In genomic region chr10:103174324-103174723, GRCh38 we compare ENCODE assay signal across 7 cellular contexts. TPM values are rescaled to one million over a fixed set of nuclear protein-coding genes. Genes with fewer than 3 reads are reported as not detected.
DNase-seq lines count a peak whose midpoint lies in the region; ATAC-seq, FAIRE-seq and TF ChIP-seq lines count a peak whose summit lies in the region.
"Not testable (repeated sequence)": the region's sequence is repeated elsewhere in the genome, so short reads cannot be mapped to it uniquely, and the experiment has no call there.

No MANE protein-coding gene starts in this region.

- SMC1A ChIA-PET in GM12878 (lab: Charles Lee; ENCODE audit: uncharacterized antibody, unreplicated experiment) = not testable (repeated sequence)

- not testable (repeated sequence) for TF ChIP-seq POLR2A in GM12878 (IDR thresholded peaks at IDR 0.05; ENCODE audit: low read depth, low read length); HepG2 (IDR thresholded peaks at IDR 0.05; ENCODE audit: insufficient read depth in 1 of 2, low read depth in 2 of 2, low read length in 2 of 2)

- H3K4me3 ChIP-seq in GM23338; OCI-LY7 (ENCODE audit: low read depth, low read length, poor library complexity, severe bottlenecking); GM12878; HepG2 (replicated peaks in 1 of 3; ENCODE audit: insufficient read depth in 1 of 3, low read depth in 2 of 3, low read length in 3 of 3); neutrophil (ENCODE audit: low read depth in 1 of 2, low read length in 1 of 2): not testable (repeated sequence)

- BruUV-seq in OCI-LY7 (replicated peaks; lab: Mats Ljungman, UMichigan) = TSS peak; percentile 5
- TSS peak; percentile 6 for BruUV-seq in GM12878 (replicated peaks; lab: Mats Ljungman, UMichigan)
- BruUV-seq in HepG2 (replicated peaks; lab: Mats Ljungman, UMichigan) = not testable (repeated sequence)

- not testable (repeated sequence) for H3K9me2 ChIP-seq in GM23338 (ENCODE audit: insufficient read depth); OCI-LY7 (ENCODE audit: insufficient read depth, low read length)

- not testable (repeated sequence) for H3K27me3 Mint-ChIP-seq in GM23338 (ENCODE audit: insufficient read depth, low read depth, poor library complexity); activated CD4-positive, alpha-beta T cell treated with anti-CD3 and anti-CD28 coated beads, Interleukin-2, amount 10 ng/mL, durations not matched to agents 24 days and 14 days

- CTCF ChIA-PET in OCI-LY7 (lab: Charles Lee; ENCODE audit: unreplicated experiment); GM12878 (lab: Yijun Ruan, JAX); HepG2 (lab: Yijun Ruan, JAX; ENCODE audit: low intra/inter-chr PET ratio, low total read pairs): not testable (repeated sequence)

- not testable (repeated sequence) for TF ChIP-seq EP300 in GM12878 (IDR thresholded peaks at IDR 0.05; ENCODE audit: borderline replicate concordance in 1 of 2, control insufficient read depth in 1 of 2, low read depth in 2 of 2, low read length in 2 of 2); HepG2 (IDR thresholded peaks at IDR 0.05; ENCODE audit: low read depth in 2 of 2, low read length in 2 of 2); HepG2 (CRISPR knock-in tag; IDR thresholded peaks at IDR 0.05; ENCODE audit: borderline replicate concordance)

- WGBS in GM12878 (ENCODE audit: insufficient coverage, insufficient replicate concordance, low lambda C conversion rate, missing lambda C conversion rate) = 100% methylated on average over 2 of the region's 2 CpGs
- WGBS in HepG2 (ENCODE audit: low lambda C conversion rate) = 99% methylated on average over 2 of the region's 2 CpGs

- H3K4me1 Mint-ChIP-seq in GM23338 = peaks cover 14% of the 10 kb centered on the region
- H3K4me1 Mint-ChIP-seq in activated CD4-positive, alpha-beta T cell treated with anti-CD3 and anti-CD28 coated beads, Interleukin-2, amount 10 ng/mL, durations not matched to agents 24 days and 14 days = not testable (repeated sequence)

- not testable (repeated sequence) for H3K9ac ChIP-seq in GM12878 (ENCODE audit: control insufficient read depth, insufficient read depth, low read length); HepG2 (ENCODE audit: insufficient read depth, low read depth, low read length)

- H3K9me3 ChIP-seq in OCI-LY7 (ENCODE audit: low read length); GM12878 (replicated peaks; ENCODE audit: control insufficient read depth, insufficient read depth, low read length); HepG2 (ENCODE audit: low read length); neutrophil: not testable (repeated sequence)

- not testable (repeated sequence) for TF ChIP-seq RAD21 in GM12878 (IDR thresholded peaks at IDR 0.05; ENCODE audit: insufficient read depth, low read depth, low read length); HepG2 (CRISPR knock-in tag; IDR thresholded peaks at IDR 0.05)

- H3K36me3 ChIP-seq in GM23338 (ENCODE audit: insufficient read depth) (peaks cover 15% of the 10 kb centered on the region), OCI-LY7 (ENCODE audit: insufficient read depth, low read length) (peaks cover 79% of the 10 kb centered on the region), HepG2 (replicated peaks in 1 of 2; ENCODE audit: control insufficient read depth in 1 of 2, insufficient read depth in 2 of 2, low read length in 2 of 2) (peaks cover 16 to 42% of the 10 kb centered on the region in 2 experiments), neutrophil (peaks cover 97% of the 10 kb centered on the region)
- H3K36me3 ChIP-seq in GM12878 (ENCODE audit: control insufficient read depth in 2 of 2, insufficient read depth in 2 of 2, low read length in 1 of 2) = not testable (repeated sequence)

- peaks cover 34% of the 10 kb centered on the region for H3K36me3 Mint-ChIP-seq in GM23338 (ENCODE audit: low read depth)
- H3K36me3 Mint-ChIP-seq in activated CD4-positive, alpha-beta T cell treated with anti-CD3 and anti-CD28 coated beads, Interleukin-2, amount 10 ng/mL, durations not matched to agents 24 days and 14 days (ENCODE audit: low read depth) = peaks cover 47% of the 10 kb centered on the region

- not testable (repeated sequence) for H3K27me3 ChIP-seq in GM23338 (ENCODE audit: insufficient read depth); GM12878 (replicated peaks in 1 of 2; ENCODE audit: control insufficient read depth in 2 of 2, insufficient read depth in 2 of 2, low read length in 1 of 2); HepG2 (ENCODE audit: control insufficient read depth in 1 of 2, insufficient read depth in 2 of 2, low read length in 2 of 2); neutrophil

- H3K27ac Mint-ChIP-seq in GM23338; activated CD4-positive, alpha-beta T cell treated with anti-CD3 and anti-CD28 coated beads, Interleukin-2, amount 10 ng/mL, durations not matched to agents 24 days and 14 days: not testable (repeated sequence)

- not testable (repeated sequence) for TF ChIP-seq CTCF in GM23338 (conservative IDR thresholded peaks at IDR 0.05; ENCODE audit: low read depth in 2 of 2); OCI-LY7 (conservative IDR thresholded peaks at IDR 0.05; ENCODE audit: low read length); GM12878 (IDR thresholded peaks at IDR 0.05 in 2 of 3, conservative IDR thresholded peaks at IDR 0.05 in 1 of 3; ENCODE audit: control insufficient read depth in 2 of 3, extremely low read depth in 1 of 3, insufficient read depth in 1 of 3, low read depth in 3 of 3, low read length in 3 of 3); HepG2 (CRISPR knock-in tag; IDR thresholded peaks at IDR 0.05); neutrophil (IDR thresholded peaks at IDR 0.05)

- H3K27ac ChIP-seq in GM23338 (ENCODE audit: low read depth) (peak overlapping the region; percentile 66; the same call in 1 of the 2 replicates), epithelial cell of prostate (peak overlapping the region; percentile 91), neutrophil (peak overlapping the region; percentile 64)
- not testable (repeated sequence) for H3K27ac ChIP-seq in OCI-LY7 (ENCODE audit: low read depth, low read length, poor library complexity, severe bottlenecking); GM12878 (ENCODE audit: control insufficient read depth, insufficient read depth); HepG2 (ENCODE audit: extremely low read length, insufficient read depth, low read length)

- peaks cover 16% of the 10 kb centered on the region for H4K20me1 ChIP-seq in GM23338 (replicated peaks; ENCODE audit: insufficient read depth)
- not testable (repeated sequence) for H4K20me1 ChIP-seq in OCI-LY7 (ENCODE audit: insufficient read depth, low read length); GM12878 (ENCODE audit: control insufficient read depth, insufficient read depth); HepG2 (ENCODE audit: insufficient read depth, low read length)

- in situ Hi-C loops in GM12878 (cut with MboI); HepG2 (cut with HindIII; ENCODE audit: extremely low pct_ligation_motif_present, low pct_unique_long_range_greater_than_20kb): not testable (repeated sequence)

- not testable (repeated sequence) for DNase-seq in GM23338 (ENCODE audit: low spot score); OCI-LY7 (ENCODE audit: low spot score); GM12878 (ENCODE audit: low read depth, low spot score); epithelial cell of prostate (ENCODE audit: low read depth, low spot score); HepG2 (ENCODE audit: low spot score)
- DNase-seq in activated CD4-positive, alpha-beta T cell treated with anti-CD3 and anti-CD28 coated beads, Interleukin-2, amount 10 ng/mL, durations not matched to agents 24 days and 14 days = peak; percentile 38

- not testable (repeated sequence) for ATAC-seq in GM23338, GM12878, HepG2

- not testable (repeated sequence) for H3K4me3 Mint-ChIP-seq in GM23338; activated CD4-positive, alpha-beta T cell treated with anti-CD3 and anti-CD28 coated beads, Interleukin-2, amount 10 ng/mL, durations not matched to agents 24 days and 14 days

- not testable (repeated sequence) for FAIRE-seq in GM12878 (lab: Jason Lieb, UNC); HepG2 (lab: Jason Lieb, UNC)

- not testable (repeated sequence) for H3F3A ChIP-seq in GM23338 (replicated peaks; ENCODE audit: low read depth)

- POLR2A ChIA-PET in OCI-LY7 (lab: Charles Lee) = interaction anchor here (0.6 kb wide), 1 partner anchor 57 kb away, joined by 3 read pairs; no protein-coding TSS in a partner anchor
- POLR2A ChIA-PET in GM12878 (lab: Charles Lee) = not testable (repeated sequence)
- POLR2A ChIA-PET in HepG2 (lab: Yijun Ruan, JAX) = interaction anchor here (1.1 kb wide), 1 partner anchor 18 kb away, joined by 3 read pairs; no protein-coding TSS in a partner anchor

- H3K4me2 ChIP-seq in GM23338; OCI-LY7 (ENCODE audit: low read length); GM12878 (ENCODE audit: control insufficient read depth, insufficient read depth); HepG2 (ENCODE audit: low read depth, low read length): not testable (repeated sequence)

- not testable (repeated sequence) for H3K9me3 Mint-ChIP-seq in GM23338; activated CD4-positive, alpha-beta T cell treated with anti-CD3 and anti-CD28 coated beads, Interleukin-2, amount 10 ng/mL, durations not matched to agents 24 days and 14 days

- H3K4me1 ChIP-seq in GM23338 (ENCODE audit: insufficient read depth); GM12878 (ENCODE audit: control insufficient read depth, insufficient read depth, low read length); HepG2 (ENCODE audit: insufficient read depth, low read length); neutrophil (ENCODE audit: control insufficient read depth in 1 of 2, insufficient read depth in 1 of 2, low read depth in 1 of 2, low read length in 1 of 2): not testable (repeated sequence)
- peaks cover 37% of the 10 kb centered on the region for H3K4me1 ChIP-seq in OCI-LY7 (ENCODE audit: insufficient read depth, low read length, poor library complexity, severe bottlenecking)

- peaks cover 56% of the 10 kb centered on the region for H3K79me2 ChIP-seq in GM23338 (replicated peaks; ENCODE audit: insufficient read depth)
- H3K79me2 ChIP-seq in OCI-LY7 (ENCODE audit: insufficient read depth, low read depth, low read length) = peaks cover 49% of the 10 kb centered on the region
- H3K79me2 ChIP-seq in GM12878 (ENCODE audit: control insufficient read depth, insufficient read depth, low read length) = peaks cover 15% of the 10 kb centered on the region
- peaks cover 28% of the 10 kb centered on the region for H3K79me2 ChIP-seq in HepG2 (ENCODE audit: insufficient read depth, low read length)

- RAD21 ChIA-PET in GM12878 (lab: Charles Lee; ENCODE audit: unreplicated experiment) = interaction anchor here (5.5 kb wide), 1 partner anchor 18 kb away, joined by 31 read pairs; the partner anchor contains the start of gene NT5C2

- not testable (repeated sequence) for H2AFZ ChIP-seq in GM23338; OCI-LY7 (ENCODE audit: low read length); GM12878 (ENCODE audit: control insufficient read depth, low read depth, low read length); HepG2 (ENCODE audit: low read length)

- intact Hi-C loops in OCI-LY7 (cut with micrococcal nuclease; ENCODE audit: unreplicated experiment); activated CD4-positive, alpha-beta T cell treated with anti-CD3 and anti-CD28 coated beads, Interleukin-2, amount 10 ng/mL, durations not matched to agents 24 days and 14 days (cut with micrococcal nuclease); GM12878 (cut with micrococcal nuclease; ENCODE audit: unreplicated experiment); HepG2 (cut with micrococcal nuclease; ENCODE audit: unreplicated experiment): not testable (repeated sequence)

RNA-seq across cellular contexts. Expression of gene NT5C2, which starts 18.7 kb away (rescaled TPM):
- total RNA-seq in GM23338 (2014; rRNA removed; shearing (Covaris generic)) = 85.4 and 107 TPM in 2 replicates
- 27.1 and 33.9 TPM in 2 replicates for polyA plus RNA-seq in GM23338 (2016; fragmentation: Nextera tagmentation; extraction: Ambion mirVana)
- 72.0 and 73.5 TPM in 2 replicates for total RNA-seq in OCI-LY7 (2014; rRNA removed; shearing (Covaris generic))
- 87.3 and 118 TPM in 2 replicates for total RNA-seq in OCI-LY7 (2022)
- total RNA-seq in activated CD4-positive, alpha-beta T cell treated with anti-CD3 and anti-CD28 coated beads, Interleukin-2, amount 10 ng/mL, durations not matched to agents 24 days and 14 days = 51.8 and 57.6 TPM in 2 replicates
- total RNA-seq in GM12878 (2013; cell fraction: nucleolus; rRNA removed) = 157 and 185 TPM in 2 replicates
- 54.4 and 64.7 TPM in 2 replicates for total RNA-seq in GM12878 (2014; rRNA removed)
- total RNA-seq in GM12878 (2014; rRNA removed; fragmentation: Illumina TruSeq; extraction: Trizol) = 45.7 and 49.0 TPM in 2 replicates
- total RNA-seq in GM12878 (2021) = 43.2 and 48.5 TPM in 2 replicates
- 23.2 TPM for polyA plus RNA-seq in GM12878 (2011; ENCODE audit: low read depth)
- polyA plus RNA-seq in GM12878 (2011; rRNA removed) = 70.1 and 94.8 TPM in 2 replicates
- 33.0 and 40.1 TPM in 2 replicates for polyA plus RNA-seq in GM12878 (2011; cell fraction: cytosol; rRNA removed)
- polyA plus RNA-seq in GM12878 (2011; cell fraction: nucleus; rRNA removed) = 70.9 and 82.5 TPM in 2 replicates
- 32.3 and 38.2 TPM in 2 replicates for polyA plus RNA-seq in GM12878 (2012)
- 66.8 and 78.2 TPM in 2 replicates for polyA plus RNA-seq in GM12878 (2014; fragmentation: Illumina TruSeq; extraction: Trizol)
- 10 to 100 TPM; 15.8 to 22.3 TPM for polyA plus RNA-seq in GM12878 (2014; fragmentation: Nextera tagmentation; extraction: Ambion mirVana)
- 50.5 and 57.5 TPM in 2 replicates for polyA plus RNA-seq in GM12878 (2014; rRNA removed)
- 10 to 100 TPM; 61.4 to 68.4 TPM for polyA plus RNA-seq in GM12878 (2016; fragmentation: Nextera tagmentation; extraction: Ambion mirVana)
- polyA minus RNA-seq in GM12878 (2011; rRNA and poly(A)+ RNA removed) = 44.7 and 45.5 TPM in 2 replicates
- 18.2 and 18.7 TPM in 2 replicates for polyA minus RNA-seq in GM12878 (2011; cell fraction: cytosol; rRNA and poly(A)+ RNA removed)
- 35.0 and 39.2 TPM in 2 replicates for polyA minus RNA-seq in GM12878 (2011; cell fraction: nucleus; rRNA and poly(A)+ RNA removed)
- 40.6 and 51.5 TPM in 2 replicates for total RNA-seq in HepG2 (2016; rRNA removed; fragmentation: Illumina TruSeq; extraction: Trizol)
- 14.0 and 14.6 TPM in 2 replicates for total RNA-seq in HepG2 (2016; cell fraction: cytosol; rRNA removed; fragmentation: Illumina TruSeq; extraction: Trizol; ENCODE audit: low read depth)
- 41.6 and 53.9 TPM in 2 replicates for total RNA-seq in HepG2 (2016; cell fraction: insoluble cytoplasmic fraction; rRNA removed; fragmentation: Illumina TruSeq; extraction: Trizol)
- total RNA-seq in HepG2 (2016; cell fraction: membrane; rRNA removed; fragmentation: Illumina TruSeq; extraction: Trizol) = 20.7 and 21.7 TPM in 2 replicates
- 45.1 and 47.6 TPM in 2 replicates for total RNA-seq in HepG2 (2016; cell fraction: nucleus; rRNA removed; fragmentation: Illumina TruSeq; extraction: Trizol)
- polyA plus RNA-seq in HepG2 (2011; rRNA removed) = 53.3 and 55.2 TPM in 2 replicates
- 31.0 and 44.8 TPM in 2 replicates for polyA plus RNA-seq in HepG2 (2011; cell fraction: cytosol; rRNA removed)
- 26.5 and 38.0 TPM in 2 replicates for polyA plus RNA-seq in HepG2 (2011; cell fraction: nucleus; rRNA removed)
- polyA plus RNA-seq in HepG2 (2012) = 47.1 and 62.0 TPM in 2 replicates
- polyA plus RNA-seq in HepG2 (2016; cell fraction: cytosol; fragmentation: Illumina TruSeq; extraction: Trizol; ENCODE audit: low read depth) = 4.3 and 4.4 TPM in 2 replicates
- polyA plus RNA-seq in HepG2 (2016; cell fraction: insoluble cytoplasmic fraction; fragmentation: Illumina TruSeq; extraction: Trizol; ENCODE audit: low read depth) = 49.2 and 49.9 TPM in 2 replicates
- 12.7 and 13.5 TPM in 2 replicates for polyA plus RNA-seq in HepG2 (2016; cell fraction: membrane; fragmentation: Illumina TruSeq; extraction: Trizol; ENCODE audit: low read depth)
- polyA plus RNA-seq in HepG2 (2016; cell fraction: nucleus; fragmentation: Illumina TruSeq; extraction: Trizol; ENCODE audit: insufficient read depth, low read depth) = 51.3 and 57.2 TPM in 2 replicates
- polyA minus RNA-seq in HepG2 (2011; rRNA and poly(A)+ RNA removed; ENCODE audit: low replicate concordance) = 48.0 and 50.4 TPM in 2 replicates
- polyA minus RNA-seq in HepG2 (2011; cell fraction: cytosol; rRNA and poly(A)+ RNA removed) = 38.7 and 41.0 TPM in 2 replicates
- polyA minus RNA-seq in HepG2 (2011; cell fraction: nucleus; rRNA and poly(A)+ RNA removed) = 71.3 and 106 TPM in 2 replicates
